ENCODE assay signal across 7 cellular contexts in genomic region chr2:228614741-228615140, GRCh38.
"Had no signal": no experiment of that assay in that cellular context is flagged by ENCODE, and none has a peak within 500 bp of the region (broad histone marks: within the 10 kb centered on the region; RNA-seq: fewer than 3 reads in every experiment).

No MANE protein-coding gene starts in this region.

- H2AFZ ChIP-seq: GM23248 had no signal

- H3K27ac ChIP-seq: GM23248 had no signal

- H3K9me3 ChIP-seq: HAP-1 had no signal

- DNase-seq: GM23248, GOT3, H7, KG1 had no signal

- H3K4me3 ChIP-seq: GM23248, HAP-1, K562 had no signal

- H3K9ac ChIP-seq: GM23248 had no signal

- H3K36me3 ChIP-seq: HAP-1 had no signal

- H3K4me1 ChIP-seq: HAP-1 had no signal

- ATAC-seq: HCT116, K562 had no signal
